2 cellular contexts compared by ENCODE assay signal in genomic region chr19:8373867-8374813, GRCh38.
TF ChIP-seq lines count a peak whose summit lies in the region.

No MANE protein-coding gene starts in this region.

TF ChIP-seq in IMR-90, 13 proteins besides CTCF, POLR2A, EP300 and RAD21:
- TF ChIP-seq CEBPB (IDR thresholded peaks at IDR 0.05; ENCODE audit: low read depth, low read length) = 0 out of 2 replicates have a peak, but pooled peaks have one; percentile 1
- TF ChIP-seq FOS (IDR thresholded peaks at IDR 0.05; ENCODE audit: low read depth, low read length) = no peak

TF ChIP-seq in HepG2, 621 proteins besides CTCF, POLR2A, EP300 and RAD21 (continues in another document):
- TF ChIP-seq NCOA2 (CRISPR knock-in tag; IDR thresholded peaks at IDR 0.05) (peak; percentile 96), KDM2A (CRISPR knock-in tag; IDR thresholded peaks at IDR 0.05; ENCODE audit: borderline replicate concordance, low read depth) (peak; percentile 50), ZSCAN9 (CRISPR knock-in tag; IDR thresholded peaks at IDR 0.05; ENCODE audit: borderline replicate concordance) (0 out of 2 replicates have a peak, but pooled peaks have one; percentile 59), KDM1A (CRISPR knock-in tag; IDR thresholded peaks at IDR 0.05) (peak; percentile 80), SOX6 (IDR thresholded peaks at IDR 0.05) (no peak), SOX6 (CRISPR knock-in tag; IDR thresholded peaks at IDR 0.05) (peak; percentile 99), ZBTB7B (CRISPR knock-in tag; IDR thresholded peaks at IDR 0.05) (peak; percentile 84), GLI4 (CRISPR knock-in tag; IDR thresholded peaks at IDR 0.05; ENCODE audit: borderline replicate concordance) (0 out of 2 replicates have a peak, but pooled peaks have one; percentile 47), ZNF563 (CRISPR knock-in tag; IDR thresholded peaks at IDR 0.05) (peak; percentile 23; the same call in 1 of the 2 replicates), CSRNP1 (CRISPR knock-in tag; IDR thresholded peaks at IDR 0.05) (peak; percentile 40; the same call in 1 of the 2 replicates), KAT8 (CRISPR knock-in tag; IDR thresholded peaks at IDR 0.05) (peak; percentile 63), ZNF777 (CRISPR knock-in tag; IDR thresholded peaks at IDR 0.05) (no peak), SMAD3 (CRISPR knock-in tag; IDR thresholded peaks at IDR 0.05) (peak; percentile 59; the same call in 1 of the 2 replicates), HDAC2 (CRISPR knock-in tag; IDR thresholded peaks at IDR 0.05) (peak; percentile 93), MTERF4 (CRISPR knock-in tag; IDR thresholded peaks at IDR 0.05) (peak; percentile 71; the same call in 1 of the 2 replicates), NFRKB (IDR thresholded peaks at IDR 0.05) (no peak), NR2F2 (IDR thresholded peaks at IDR 0.05; ENCODE audit: borderline replicate concordance, low read depth) (peak; percentile 90), SIX1 (CRISPR knock-in tag; IDR thresholded peaks at IDR 0.05; ENCODE audit: borderline replicate concordance) (peak; percentile 82; the same call in 1 of the 2 replicates), NKX3-1 (CRISPR knock-in tag; IDR thresholded peaks at IDR 0.05) (0 out of 2 replicates have a peak, but pooled peaks have one; percentile 21), CBFB (CRISPR knock-in tag; IDR thresholded peaks at IDR 0.05) (peak; percentile 66), MAFK (conservative IDR thresholded peaks at IDR 0.05 in 1 of 2, IDR thresholded peaks at IDR 0.05 in 1 of 2; ENCODE audit: low read length in 2 of 2) (0 out of 4 replicates have a peak, but pooled peaks of 1 of the 2 experiments have one; percentile 12), ZNF792 (CRISPR knock-in tag; IDR thresholded peaks at IDR 0.05) (no peak), ZGPAT (CRISPR knock-in tag; IDR thresholded peaks at IDR 0.05) (peak; percentile 95), ZNF816 (CRISPR knock-in tag; IDR thresholded peaks at IDR 0.05; ENCODE audit: borderline replicate concordance) (peak; percentile 85; the same call in 1 of the 2 replicates), BRD4 (CRISPR knock-in tag; IDR thresholded peaks at IDR 0.05) (peak; percentile 46; the same call in 1 of the 2 replicates), ZNF33A (CRISPR knock-in tag; IDR thresholded peaks at IDR 0.05; ENCODE audit: borderline replicate concordance) (peak; percentile 92; the same call in 1 of the 2 replicates), MEIS2 (CRISPR knock-in tag; IDR thresholded peaks at IDR 0.05) (peak; percentile 62; the same call in 1 of the 2 replicates), MIER3 (CRISPR knock-in tag; IDR thresholded peaks at IDR 0.05; ENCODE audit: borderline replicate concordance) (peak; percentile 87; the same call in 1 of the 2 replicates), IKZF4 (CRISPR knock-in tag; IDR thresholded peaks at IDR 0.05; ENCODE audit: borderline replicate concordance, low read depth, not compliant biosample characterization) (no peak)
- TF ChIP-seq, protein P1, sequence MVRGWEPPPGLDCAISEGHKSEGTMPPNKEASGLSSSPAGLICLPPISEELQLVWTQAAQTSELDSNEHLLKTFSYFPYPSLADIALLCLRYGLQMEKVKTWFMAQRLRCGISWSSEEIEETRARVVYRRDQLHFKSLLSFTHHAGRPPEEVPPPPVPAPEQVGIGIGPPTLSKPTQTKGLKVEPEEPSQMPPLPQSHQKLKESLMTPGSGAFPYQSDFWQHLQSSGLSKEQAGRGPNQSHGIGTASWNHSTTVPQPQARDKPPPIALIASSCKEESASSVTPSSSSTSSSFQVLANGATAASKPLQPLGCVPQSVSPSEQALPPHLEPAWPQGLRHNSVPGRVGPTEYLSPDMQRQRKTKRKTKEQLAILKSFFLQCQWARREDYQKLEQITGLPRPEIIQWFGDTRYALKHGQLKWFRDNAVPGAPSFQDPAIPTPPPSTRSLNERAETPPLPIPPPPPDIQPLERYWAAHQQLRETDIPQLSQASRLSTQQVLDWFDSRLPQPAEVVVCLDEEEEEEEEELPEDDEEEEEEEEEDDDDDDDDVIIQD (CRISPR knock-in tag; IDR thresholded peaks at IDR 0.05; ENCODE audit: low read depth) = peak; percentile 57; the same call in 1 of the 2 replicates
- TF ChIP-seq, protein P2, sequence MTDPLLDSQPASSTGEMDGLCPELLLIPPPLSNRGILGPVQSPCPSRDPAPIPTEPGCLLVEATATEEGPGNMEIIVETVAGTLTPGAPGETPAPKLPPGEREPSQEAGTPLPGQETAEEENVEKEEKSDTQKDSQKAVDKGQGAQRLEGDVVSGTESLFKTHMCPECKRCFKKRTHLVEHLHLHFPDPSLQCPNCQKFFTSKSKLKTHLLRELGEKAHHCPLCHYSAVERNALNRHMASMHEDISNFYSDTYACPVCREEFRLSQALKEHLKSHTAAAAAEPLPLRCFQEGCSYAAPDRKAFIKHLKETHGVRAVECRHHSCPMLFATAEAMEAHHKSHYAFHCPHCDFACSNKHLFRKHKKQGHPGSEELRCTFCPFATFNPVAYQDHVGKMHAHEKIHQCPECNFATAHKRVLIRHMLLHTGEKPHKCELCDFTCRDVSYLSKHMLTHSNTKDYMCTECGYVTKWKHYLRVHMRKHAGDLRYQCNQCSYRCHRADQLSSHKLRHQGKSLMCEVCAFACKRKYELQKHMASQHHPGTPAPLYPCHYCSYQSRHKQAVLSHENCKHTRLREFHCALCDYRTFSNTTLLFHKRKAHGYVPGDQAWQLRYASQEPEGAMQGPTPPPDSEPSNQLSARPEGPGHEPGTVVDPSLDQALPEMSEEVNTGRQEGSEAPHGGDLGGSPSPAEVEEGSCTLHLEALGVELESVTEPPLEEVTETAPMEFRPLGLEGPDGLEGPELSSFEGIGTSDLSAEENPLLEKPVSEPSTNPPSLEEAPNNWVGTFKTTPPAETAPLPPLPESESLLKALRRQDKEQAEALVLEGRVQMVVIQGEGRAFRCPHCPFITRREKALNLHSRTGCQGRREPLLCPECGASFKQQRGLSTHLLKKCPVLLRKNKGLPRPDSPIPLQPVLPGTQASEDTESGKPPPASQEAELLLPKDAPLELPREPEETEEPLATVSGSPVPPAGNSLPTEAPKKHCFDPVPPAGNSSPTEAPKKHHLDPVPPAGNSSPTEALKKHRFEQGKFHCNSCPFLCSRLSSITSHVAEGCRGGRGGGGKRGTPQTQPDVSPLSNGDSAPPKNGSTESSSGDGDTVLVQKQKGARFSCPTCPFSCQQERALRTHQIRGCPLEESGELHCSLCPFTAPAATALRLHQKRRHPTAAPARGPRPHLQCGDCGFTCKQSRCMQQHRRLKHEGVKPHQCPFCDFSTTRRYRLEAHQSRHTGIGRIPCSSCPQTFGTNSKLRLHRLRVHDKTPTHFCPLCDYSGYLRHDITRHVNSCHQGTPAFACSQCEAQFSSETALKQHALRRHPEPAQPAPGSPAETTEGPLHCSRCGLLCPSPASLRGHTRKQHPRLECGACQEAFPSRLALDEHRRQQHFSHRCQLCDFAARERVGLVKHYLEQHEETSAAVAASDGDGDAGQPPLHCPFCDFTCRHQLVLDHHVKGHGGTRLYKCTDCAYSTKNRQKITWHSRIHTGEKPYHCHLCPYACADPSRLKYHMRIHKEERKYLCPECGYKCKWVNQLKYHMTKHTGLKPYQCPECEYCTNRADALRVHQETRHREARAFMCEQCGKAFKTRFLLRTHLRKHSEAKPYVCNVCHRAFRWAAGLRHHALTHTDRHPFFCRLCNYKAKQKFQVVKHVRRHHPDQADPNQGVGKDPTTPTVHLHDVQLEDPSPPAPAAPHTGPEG (CRISPR knock-in tag; IDR thresholded peaks at IDR 0.05) = no peak
- TF ChIP-seq, protein P3, sequence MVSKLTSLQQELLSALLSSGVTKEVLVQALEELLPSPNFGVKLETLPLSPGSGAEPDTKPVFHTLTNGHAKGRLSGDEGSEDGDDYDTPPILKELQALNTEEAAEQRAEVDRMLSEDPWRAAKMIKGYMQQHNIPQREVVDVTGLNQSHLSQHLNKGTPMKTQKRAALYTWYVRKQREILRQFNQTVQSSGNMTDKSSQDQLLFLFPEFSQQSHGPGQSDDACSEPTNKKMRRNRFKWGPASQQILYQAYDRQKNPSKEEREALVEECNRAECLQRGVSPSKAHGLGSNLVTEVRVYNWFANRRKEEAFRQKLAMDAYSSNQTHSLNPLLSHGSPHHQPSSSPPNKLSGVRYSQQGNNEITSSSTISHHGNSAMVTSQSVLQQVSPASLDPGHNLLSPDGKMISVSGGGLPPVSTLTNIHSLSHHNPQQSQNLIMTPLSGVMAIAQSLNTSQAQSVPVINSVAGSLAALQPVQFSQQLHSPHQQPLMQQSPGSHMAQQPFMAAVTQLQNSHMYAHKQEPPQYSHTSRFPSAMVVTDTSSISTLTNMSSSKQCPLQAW (CRISPR knock-in tag; IDR thresholded peaks at IDR 0.05) = peak; percentile 87
- TF ChIP-seq, protein P4, sequence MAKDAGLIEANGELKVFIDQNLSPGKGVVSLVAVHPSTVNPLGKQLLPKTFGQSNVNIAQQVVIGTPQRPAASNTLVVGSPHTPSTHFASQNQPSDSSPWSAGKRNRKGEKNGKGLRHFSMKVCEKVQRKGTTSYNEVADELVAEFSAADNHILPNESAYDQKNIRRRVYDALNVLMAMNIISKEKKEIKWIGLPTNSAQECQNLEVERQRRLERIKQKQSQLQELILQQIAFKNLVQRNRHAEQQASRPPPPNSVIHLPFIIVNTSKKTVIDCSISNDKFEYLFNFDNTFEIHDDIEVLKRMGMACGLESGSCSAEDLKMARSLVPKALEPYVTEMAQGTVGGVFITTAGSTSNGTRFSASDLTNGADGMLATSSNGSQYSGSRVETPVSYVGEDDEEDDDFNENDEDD (CRISPR knock-in tag; IDR thresholded peaks at IDR 0.05; ENCODE audit: borderline replicate concordance) = peak; percentile 15; the same call in 1 of the 2 replicates
- TF ChIP-seq, protein P5, sequence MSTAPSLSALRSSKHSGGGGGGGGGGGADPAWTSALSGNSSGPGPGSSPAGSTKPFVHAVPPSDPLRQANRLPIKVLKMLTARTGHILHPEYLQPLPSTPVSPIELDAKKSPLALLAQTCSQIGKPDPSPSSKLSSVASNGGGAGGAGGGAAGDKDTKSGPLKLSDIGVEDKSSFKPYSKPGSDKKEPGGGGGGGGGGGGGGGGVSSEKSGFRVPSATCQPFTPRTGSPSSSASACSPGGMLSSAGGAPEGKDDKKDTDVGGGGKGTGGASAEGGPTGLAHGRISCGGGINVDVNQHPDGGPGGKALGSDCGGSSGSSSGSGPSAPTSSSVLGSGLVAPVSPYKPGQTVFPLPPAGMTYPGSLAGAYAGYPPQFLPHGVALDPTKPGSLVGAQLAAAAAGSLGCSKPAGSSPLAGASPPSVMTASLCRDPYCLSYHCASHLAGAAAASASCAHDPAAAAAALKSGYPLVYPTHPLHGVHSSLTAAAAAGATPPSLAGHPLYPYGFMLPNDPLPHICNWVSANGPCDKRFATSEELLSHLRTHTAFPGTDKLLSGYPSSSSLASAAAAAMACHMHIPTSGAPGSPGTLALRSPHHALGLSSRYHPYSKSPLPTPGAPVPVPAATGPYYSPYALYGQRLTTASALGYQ (CRISPR knock-in tag; IDR thresholded peaks at IDR 0.05) = peak; percentile 88
- TF ChIP-seq, protein P6, sequence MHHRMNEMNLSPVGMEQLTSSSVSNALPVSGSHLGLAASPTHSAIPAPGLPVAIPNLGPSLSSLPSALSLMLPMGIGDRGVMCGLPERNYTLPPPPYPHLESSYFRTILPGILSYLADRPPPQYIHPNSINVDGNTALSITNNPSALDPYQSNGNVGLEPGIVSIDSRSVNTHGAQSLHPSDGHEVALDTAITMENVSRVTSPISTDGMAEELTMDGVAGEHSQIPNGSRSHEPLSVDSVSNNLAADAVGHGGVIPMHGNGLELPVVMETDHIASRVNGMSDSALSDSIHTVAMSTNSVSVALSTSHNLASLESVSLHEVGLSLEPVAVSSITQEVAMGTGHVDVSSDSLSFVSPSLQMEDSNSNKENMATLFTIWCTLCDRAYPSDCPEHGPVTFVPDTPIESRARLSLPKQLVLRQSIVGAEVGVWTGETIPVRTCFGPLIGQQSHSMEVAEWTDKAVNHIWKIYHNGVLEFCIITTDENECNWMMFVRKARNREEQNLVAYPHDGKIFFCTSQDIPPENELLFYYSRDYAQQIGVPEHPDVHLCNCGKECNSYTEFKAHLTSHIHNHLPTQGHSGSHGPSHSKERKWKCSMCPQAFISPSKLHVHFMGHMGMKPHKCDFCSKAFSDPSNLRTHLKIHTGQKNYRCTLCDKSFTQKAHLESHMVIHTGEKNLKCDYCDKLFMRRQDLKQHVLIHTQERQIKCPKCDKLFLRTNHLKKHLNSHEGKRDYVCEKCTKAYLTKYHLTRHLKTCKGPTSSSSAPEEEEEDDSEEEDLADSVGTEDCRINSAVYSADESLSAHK (CRISPR knock-in tag; IDR thresholded peaks at IDR 0.05; ENCODE audit: borderline replicate concordance) = no peak
